In genomic region chr3:149058199-149058598, GRCh38 we compare ENCODE assay signal across 22 cellular contexts.
"Had no signal": no experiment of that assay in that cellular context is flagged by ENCODE, and none has a peak within 500 bp of the region (broad histone marks: within the 10 kb centered on the region; RNA-seq: fewer than 3 reads in every experiment).

No MANE protein-coding gene starts in this region.

- H3K27me3 Mint-ChIP-seq: effector memory CD8-positive, alpha-beta T cell; stimulated activated naive B cell treated with anti-CD40 and anti-IgM and Interleukin-4, amounts not matched to agents 10 μg/mL and 1 μg/mL and 100 μg/mL, for 72 hours; stimulated activated naive CD8-positive, alpha-beta T cell treated with anti-CD3 and anti-CD28 coated beads, Interleukin-15, amount 100 ng/mL, for 72 hours had no signal

- H3K9me3 Mint-ChIP-seq: effector memory CD8-positive, alpha-beta T cell; natural killer cell had no signal

- H3K4me3 Mint-ChIP-seq: effector memory CD8-positive, alpha-beta T cell; mesothelial cell of epicardium; natural killer cell; neural crest cell; stimulated activated naive B cell treated with anti-CD40 and anti-IgM and Interleukin-4, amounts not matched to agents 10 μg/mL and 1 μg/mL and 100 μg/mL, for 72 hours; stimulated activated naive CD8-positive, alpha-beta T cell treated with anti-CD3 and anti-CD28 coated beads, Interleukin-15, amount 100 ng/mL, for 72 hours had no signal

- H3K27me3 ChIP-seq: esophagus muscularis mucosa, gastrocnemius medialis, heart right ventricle, sigmoid colon, testis, tibial nerve, upper lobe of right lung, vagina had no signal

- DNase-seq: effector memory CD8-positive, alpha-beta T cell; gastrocnemius medialis; heart right ventricle; islet precursor cell; mammary epithelial cell; natural killer cell; posterior cingulate gyrus; sigmoid colon; stimulated activated CD4-positive, alpha-beta T cell treated with anti-CD3 and anti-CD28 coated beads, Interleukin-2, amount 100 ng/mL, for 24 hours; stimulated activated CD4-positive, alpha-beta T cell treated with anti-CD3 and anti-CD28 coated beads, Interleukin-4, amount 100 ng/mL, for 4 hours; stimulated activated naive B cell treated with anti-CD40 and anti-IgM and Interleukin-4, amounts not matched to agents 10 μg/mL and 1 μg/mL and 100 μg/mL, for 72 hours; stimulated activated naive CD8-positive, alpha-beta T cell treated with anti-CD3 and anti-CD28 coated beads, Interleukin-15, amount 100 ng/mL, for 72 hours; testis; upper lobe of right lung had no signal

- H3K4me3 ChIP-seq: esophagus muscularis mucosa, gastrocnemius medialis, heart right ventricle, sigmoid colon, skin epidermis, testis, tibial nerve, upper lobe of right lung, vagina had no signal

- H3K9me3 ChIP-seq: esophagus muscularis mucosa, gastrocnemius medialis, heart right ventricle, sigmoid colon, testis, tibial nerve, upper lobe of right lung, vagina had no signal

- H3K27ac ChIP-seq: epithelial cell of prostate, esophagus muscularis mucosa, gastrocnemius medialis, heart right ventricle, sigmoid colon, skin epidermis, testis, tibial nerve, upper lobe of right lung, vagina had no signal

- H3K27ac Mint-ChIP-seq: mesothelial cell of epicardium; natural killer cell; stimulated activated naive B cell treated with anti-CD40 and anti-IgM and Interleukin-4, amounts not matched to agents 10 μg/mL and 1 μg/mL and 100 μg/mL, for 72 hours; stimulated activated naive CD8-positive, alpha-beta T cell treated with anti-CD3 and anti-CD28 coated beads, Interleukin-15, amount 100 ng/mL, for 72 hours had no signal

- ATAC-seq: effector memory CD8-positive, alpha-beta T cell; gastrocnemius medialis; heart right ventricle; left lobe of liver; natural killer cell; stimulated activated naive B cell treated with anti-CD40 and anti-IgM and Interleukin-4, amounts not matched to agents 10 μg/mL and 1 μg/mL and 100 μg/mL, for 72 hours; stimulated activated naive CD8-positive, alpha-beta T cell treated with anti-CD3 and anti-CD28 coated beads, Interleukin-15, amount 100 ng/mL, for 72 hours; upper lobe of right lung had no signal

- H3K4me1 ChIP-seq: esophagus muscularis mucosa, gastrocnemius medialis, heart right ventricle, sigmoid colon, testis, tibial nerve, upper lobe of right lung, vagina had no signal

- H3K4me1 Mint-ChIP-seq: mesothelial cell of epicardium; natural killer cell; neural crest cell; stimulated activated naive B cell treated with anti-CD40 and anti-IgM and Interleukin-4, amounts not matched to agents 10 μg/mL and 1 μg/mL and 100 μg/mL, for 72 hours; stimulated activated naive CD8-positive, alpha-beta T cell treated with anti-CD3 and anti-CD28 coated beads, Interleukin-15, amount 100 ng/mL, for 72 hours had no signal
